8 cellular contexts compared by ENCODE assay signal in the genomic region with DNA sequence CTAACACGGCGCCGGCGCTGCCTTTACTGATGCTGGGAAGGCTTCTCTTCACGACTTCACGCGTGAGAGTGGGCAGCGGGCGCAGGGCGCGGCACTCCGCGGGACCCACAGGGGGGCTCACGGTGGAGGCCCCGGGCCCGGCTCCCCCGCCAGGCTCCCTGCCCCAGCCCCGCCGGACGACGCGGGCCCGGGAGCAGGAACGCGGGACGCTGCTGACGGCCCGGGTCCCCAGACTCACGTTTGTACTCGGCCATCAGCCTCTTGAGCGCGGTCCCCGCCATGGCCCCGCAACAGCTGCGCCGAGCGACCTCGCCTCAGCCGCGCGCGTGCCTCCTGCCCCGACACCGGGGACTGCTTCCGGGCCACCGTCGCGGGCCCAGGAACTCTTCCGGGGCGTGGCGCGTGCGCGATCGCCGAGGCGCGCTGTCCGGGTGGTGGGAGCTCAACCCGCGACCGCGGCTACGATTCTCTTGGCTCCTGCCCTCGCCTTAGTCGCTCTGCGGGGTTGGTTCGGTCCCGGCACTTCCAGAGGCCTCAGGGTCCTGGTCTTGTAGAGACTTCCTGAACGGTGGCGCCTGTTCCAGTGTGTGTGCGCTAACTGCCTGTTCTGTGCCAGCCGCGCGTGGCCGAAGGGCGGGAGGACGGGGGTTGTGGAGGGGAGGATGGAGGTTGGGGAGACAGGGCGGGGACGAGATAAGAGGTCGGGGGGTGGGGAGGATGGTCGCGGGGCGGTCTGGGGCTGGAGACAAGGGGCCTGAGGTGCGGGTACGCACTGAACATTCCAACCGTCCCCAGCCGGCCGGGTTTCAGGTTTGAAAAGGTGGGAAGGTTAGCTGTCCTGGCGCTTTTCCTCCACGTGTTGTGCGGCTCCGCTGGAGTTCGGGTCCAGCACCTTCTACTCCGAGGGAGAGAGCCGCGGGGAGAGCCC. TPM values are rescaled to one million over a fixed set of nuclear protein-coding genes. Genes with fewer than 3 reads are reported as not detected.
DNase-seq lines count a peak whose midpoint lies in the region; ATAC-seq, FAIRE-seq and TF ChIP-seq lines count a peak whose summit lies in the region.

A gene with protein sequence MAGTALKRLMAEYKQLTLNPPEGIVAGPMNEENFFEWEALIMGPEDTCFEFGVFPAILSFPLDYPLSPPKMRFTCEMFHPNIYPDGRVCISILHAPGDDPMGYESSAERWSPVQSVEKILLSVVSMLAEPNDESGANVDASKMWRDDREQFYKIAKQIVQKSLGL (minus strand): TSS at position 353 of the 928 bp plus-strand sequence. CDS start 72 bp downstream, at position 281.

- intact Hi-C loops in T-helper 2 cell treated with Interferon-gamma antibody and Interleukin-4, amounts not matched to agents 100 ng/mL and 5 ng/mL, for 36 hours (cut with micrococcal nuclease), result loop anchor here (2.0 kb wide), 2 partner anchors 73 to 129 kb away; no protein-coding TSS in a partner anchor

- no peak for FAIRE-seq in urothelium cell line (lab: Jason Lieb, UNC)

- no peaks in the 10 kb centered on the region for H3K9me3 ChIP-seq in right atrium auricular region

- peak; percentile 92 for ATAC-seq in HG02759 (IDR thresholded peaks at IDR 0.05; ENCODE audit: unreplicated experiment)

- TF ChIP-seq CTCF in GM12864 (IDR thresholded peaks at IDR 0.05; ENCODE audit: low read depth, low read length, missing control alignments), result no peak
- TF ChIP-seq CTCF in right atrium auricular region (IDR thresholded peaks at IDR 0.05), result peak in 1 of 2 donors; percentile 15

- peak within 1 kb of the TSS; percentile 96 for H3K4me3 ChIP-seq in GM12864 (ENCODE audit: low read depth, low read length)
- H3K4me3 ChIP-seq in right atrium auricular region, result peak within 1 kb of the TSS; percentile 71 to 85

- H3K27me3 ChIP-seq in right atrium auricular region, result no peaks in the 10 kb centered on the region

- H3K4me1 ChIP-seq in right atrium auricular region, result peaks cover 0 to 30% of the 10 kb centered on the region in 2 donors

- H3K36me3 ChIP-seq in right atrium auricular region, result peaks cover 24% of the 10 kb centered on the region

- H3K27ac ChIP-seq in angular gyrus (ENCODE audit: low read depth, low read length) (peak within 1 kb of the TSS; percentile 53), right atrium auricular region (peak within 1 kb of the TSS; percentile 72 to 77)

- DNase-seq in GM12864 (ENCODE audit: low read depth) (peak; percentile 26), NCI-H1694 (lab: John Stamatoyannopoulos, UW) (peak; percentile 40), right atrium auricular region (ENCODE audit: low spot score) (peak; percentile 73), putamen (ENCODE audit: low spot score) (peak; percentile 80), urothelium cell line (ENCODE audit: low spot score) (peak; percentile 93)

RNA-seq across cellular contexts. Expression of the gene that starts here (rescaled TPM):
- 97.9 and 106 TPM in 2 replicates for total RNA-seq in T-helper 2 cell treated with Interferon-gamma antibody and Interleukin-4, amounts not matched to agents 100 ng/mL and 5 ng/mL, for 36 hours
- total RNA-seq in right atrium auricular region, result 10 to 100 TPM; 47.5 to 52.5 TPM

Comparison
In these comparisons a context has a peak if more than half of its experiments do, and no peak if none do; other contexts are left out.
1. Peak in every context shown above with its lines: DNase-seq, ATAC-seq, H3K4me3 ChIP-seq and H3K27ac ChIP-seq.
2. DNase-seq: peak in every context shown above with its lines; median percentile 93 in urothelium cell line; 80 in putamen; 73 in right atrium auricular region; 40 in NCI-H1694; 26 in GM12864.